ENCODE assay signal across 15 cellular contexts in genomic region chr11:77379917-77380316, GRCh38.
DNase-seq lines count a peak whose midpoint lies in the region; ATAC-seq and TF ChIP-seq lines count a peak whose summit lies in the region.
"Had no signal": no experiment of that assay in that cellular context is flagged by ENCODE, and none has a peak within 500 bp of the region (broad histone marks: within the 10 kb centered on the region; RNA-seq: fewer than 3 reads in every experiment).

No MANE protein-coding gene starts in this region.

- no peaks in the 10 kb centered on the region for H3K27me3 Mint-ChIP-seq in HFFc6 (ENCODE audit: insufficient read depth)
- H3K27me3 Mint-ChIP-seq in glutamatergic neuron (ENCODE audit: unreplicated experiment): peaks cover 2% of the 10 kb centered on the region
- H3K27me3 Mint-ChIP-seq in nephron (ENCODE audit: low read depth): no peaks in the 10 kb centered on the region
- no peaks in the 10 kb centered on the region for H3K27me3 Mint-ChIP-seq in natural killer cell treated with Interleukin-12 subunit alpha and Interleukin-12 subunit beta and Interleukin-15 and Interleukin-18, amount 100 ng/mL, for 72 hours
- no peaks in the 10 kb centered on the region for H3K27me3 Mint-ChIP-seq in activated naive CD4-positive, alpha-beta T cell treated with anti-CD3 and anti-CD28 coated beads for 36 hours (ENCODE audit: low read depth)
- H3K27me3 Mint-ChIP-seq: CD4-positive, alpha-beta memory T cell had no signal

- POLR2A ChIA-PET in PC-3 (lab: Charles Lee; ENCODE audit: unreplicated experiment): interaction anchor here (0.7 kb wide), 2 partner anchors 32 to 60 kb away, joined by 4 to 6 read pairs; no protein-coding TSS in a partner anchor

- H3K4me1 ChIP-seq in PC-3 (ENCODE audit: insufficient read depth, low read length): peaks cover 22% of the 10 kb centered on the region
- H3K4me1 ChIP-seq: A549, BE2C had no signal

- no peaks in the 10 kb centered on the region for H3K9me2 ChIP-seq in PC-3 (replicated peaks; ENCODE audit: low read length)

- intact Hi-C loops in PC-3 (cut with micrococcal nuclease): no loop called here
- intact Hi-C loops in activated naive CD4-positive, alpha-beta T cell treated with anti-CD3 and anti-CD28 coated beads for 36 hours (cut with micrococcal nuclease): loop anchor here (10.0 kb wide), 1 partner anchor 185 kb away; no protein-coding TSS in a partner anchor

- 0 out of 2 replicates have a peak overlapping the region, but pooled peaks have one; percentile 29 for H3K27ac ChIP-seq in PC-3 (ENCODE audit: low read length)
- H3K27ac ChIP-seq: A549, C4-2B had no signal

- DNase-seq in HFFc6 (no peak), PC-3 (no peak), glutamatergic neuron (no peak)
- DNase-seq in natural killer cell treated with Interleukin-12 subunit alpha and Interleukin-12 subunit beta and Interleukin-15 and Interleukin-18, amount 100 ng/mL, for 72 hours (ENCODE audit: low spot score): no peak
- DNase-seq in activated naive CD4-positive, alpha-beta T cell treated with anti-CD3 and anti-CD28 coated beads for 36 hours: no peak
- DNase-seq: BE2C; CD4-positive, alpha-beta memory T cell; DMS79 treated with DMSO at 0.1 percent for 48 hours; GOT3 had no signal

- H3K9me3 Mint-ChIP-seq in HFFc6: peaks cover 3% of the 10 kb centered on the region; the same call in 1 of the 2 replicates
- peaks cover 2% of the 10 kb centered on the region for H3K9me3 Mint-ChIP-seq in glutamatergic neuron (ENCODE audit: unreplicated experiment)
- H3K9me3 Mint-ChIP-seq in nephron: peaks cover 2% of the 10 kb centered on the region
- no peaks in the 10 kb centered on the region for H3K9me3 Mint-ChIP-seq in natural killer cell treated with Interleukin-12 subunit alpha and Interleukin-12 subunit beta and Interleukin-15 and Interleukin-18, amount 100 ng/mL, for 72 hours
- H3K9me3 Mint-ChIP-seq in activated naive CD4-positive, alpha-beta T cell treated with anti-CD3 and anti-CD28 coated beads for 36 hours: no peaks in the 10 kb centered on the region
- H3K9me3 Mint-ChIP-seq: CD4-positive, alpha-beta memory T cell had no signal

- H3K36me3 Mint-ChIP-seq in HFFc6 (ENCODE audit: low read depth): peaks cover 40% of the 10 kb centered on the region
- peaks cover 10% of the 10 kb centered on the region for H3K36me3 Mint-ChIP-seq in glutamatergic neuron (ENCODE audit: unreplicated experiment)
- H3K36me3 Mint-ChIP-seq in nephron (ENCODE audit: low read depth): peaks cover 48% of the 10 kb centered on the region
- H3K36me3 Mint-ChIP-seq in natural killer cell treated with Interleukin-12 subunit alpha and Interleukin-12 subunit beta and Interleukin-15 and Interleukin-18, amount 100 ng/mL, for 72 hours: peaks cover 9% of the 10 kb centered on the region
- peaks cover 16% of the 10 kb centered on the region for H3K36me3 Mint-ChIP-seq in activated naive CD4-positive, alpha-beta T cell treated with anti-CD3 and anti-CD28 coated beads for 36 hours (ENCODE audit: low read depth)

- no peak for ATAC-seq in PC-3
- ATAC-seq in HG03442 (IDR thresholded peaks at IDR 0.05; ENCODE audit: unreplicated experiment): no peak
- no peak for ATAC-seq in HG02884 (IDR thresholded peaks at IDR 0.05; ENCODE audit: unreplicated experiment)
- no peak for ATAC-seq in natural killer cell treated with Interleukin-12 subunit alpha and Interleukin-12 subunit beta and Interleukin-15 and Interleukin-18, amount 100 ng/mL, for 72 hours

- H3K27me3 ChIP-seq in PC-3 (ENCODE audit: low read length): no peaks in the 10 kb centered on the region
- H3K27me3 ChIP-seq: BE2C had no signal

- H3F3A ChIP-seq in PC-3 (ENCODE audit: low read length, unreplicated experiment): no peaks in the 10 kb centered on the region

- H3K4me3 Mint-ChIP-seq in HFFc6 (no peak overlapping the region), glutamatergic neuron (ENCODE audit: unreplicated experiment) (no peak overlapping the region), nephron (no peak overlapping the region)
- no peak overlapping the region for H3K4me3 Mint-ChIP-seq in natural killer cell treated with Interleukin-12 subunit alpha and Interleukin-12 subunit beta and Interleukin-15 and Interleukin-18, amount 100 ng/mL, for 72 hours
- H3K4me3 Mint-ChIP-seq in activated naive CD4-positive, alpha-beta T cell treated with anti-CD3 and anti-CD28 coated beads for 36 hours: no peak overlapping the region
- H3K4me3 Mint-ChIP-seq: CD4-positive, alpha-beta memory T cell had no signal

- H4K20me1 ChIP-seq in PC-3 (ENCODE audit: low read length): no peaks in the 10 kb centered on the region

- H3K36me3 ChIP-seq in PC-3 (ENCODE audit: low read depth, low read length): no peaks in the 10 kb centered on the region
- H3K36me3 ChIP-seq: BE2C had no signal

- H3K79me2 ChIP-seq in PC-3 (ENCODE audit: low read length): no peaks in the 10 kb centered on the region

- no peaks in the 10 kb centered on the region for H3K9me3 ChIP-seq in PC-3 (ENCODE audit: low read length)
- H3K9me3 ChIP-seq: A549, BE2C, HAP-1 had no signal

- H3K27ac Mint-ChIP-seq in HFFc6: peak overlapping the region; percentile 65
- H3K27ac Mint-ChIP-seq in glutamatergic neuron (ENCODE audit: unreplicated experiment): peak overlapping the region; percentile 23
- peak overlapping the region in 2 of 3 experiments; percentile 5 to 21 for H3K27ac Mint-ChIP-seq in nephron
- H3K27ac Mint-ChIP-seq in natural killer cell treated with Interleukin-12 subunit alpha and Interleukin-12 subunit beta and Interleukin-15 and Interleukin-18, amount 100 ng/mL, for 72 hours: no peak overlapping the region
- no peak overlapping the region for H3K27ac Mint-ChIP-seq in activated naive CD4-positive, alpha-beta T cell treated with anti-CD3 and anti-CD28 coated beads for 36 hours
- H3K27ac Mint-ChIP-seq: CD4-positive, alpha-beta memory T cell had no signal

- TF ChIP-seq CTCF in HFFc6 (IDR thresholded peaks at IDR 0.05) (no peak), PC-3 (conservative IDR thresholded peaks at IDR 0.05; ENCODE audit: low read depth, low read length) (no peak), glutamatergic neuron (IDR thresholded peaks at IDR 0.05; ENCODE audit: partially characterized antibody, unreplicated experiment) (no peak), nephron (IDR thresholded peaks at IDR 0.05; ENCODE audit: unreplicated experiment in 3 of 3) (no peak)

- BruUV-seq in PC-3 (replicated peaks; lab: Mats Ljungman, UMichigan): no TSS peak

- H3K9ac ChIP-seq in PC-3 (ENCODE audit: low read length): no peak overlapping the region

- no peak overlapping the region for H2AFZ ChIP-seq in PC-3 (ENCODE audit: low read length)

- CTCF ChIA-PET in PC-3 (lab: Charles Lee): no interaction called here
- CTCF ChIA-PET in activated naive CD4-positive, alpha-beta T cell treated with anti-CD3 and anti-CD28 coated beads for 36 hours (lab: Charles Lee): interaction anchor here (0.5 kb wide), 1 partner anchor 26 kb away, joined by 3 read pairs; no protein-coding TSS in a partner anchor

- no peak overlapping the region for H3K4me2 ChIP-seq in PC-3 (ENCODE audit: low read length)
- H3K4me2 ChIP-seq: A549 had no signal

- H3K4me1 Mint-ChIP-seq in HFFc6 (ENCODE audit: low read depth): peaks cover 74% of the 10 kb centered on the region
- peaks cover 25% of the 10 kb centered on the region for H3K4me1 Mint-ChIP-seq in glutamatergic neuron (ENCODE audit: low read depth, unreplicated experiment)
- H3K4me1 Mint-ChIP-seq in nephron: peaks cover 33% of the 10 kb centered on the region
- H3K4me1 Mint-ChIP-seq in natural killer cell treated with Interleukin-12 subunit alpha and Interleukin-12 subunit beta and Interleukin-15 and Interleukin-18, amount 100 ng/mL, for 72 hours (ENCODE audit: low read depth in 2 of 2): peaks cover 0 to 5% of the 10 kb centered on the region in 2 donors
- H3K4me1 Mint-ChIP-seq in activated naive CD4-positive, alpha-beta T cell treated with anti-CD3 and anti-CD28 coated beads for 36 hours (ENCODE audit: low read depth): peaks cover 3% of the 10 kb centered on the region
- H3K4me1 Mint-ChIP-seq: CD4-positive, alpha-beta memory T cell had no signal

- H3K4me3 ChIP-seq in PC-3 (ENCODE audit: low read length): no peak overlapping the region
- H3K4me3 ChIP-seq: A549, HAP-1 had no signal

Comparison
In these comparisons a context has a peak if more than half of its experiments do, and no peak if none do; other contexts are left out.
1. H3K27ac Mint-ChIP-seq: peak in HFFc6 (single experiment), glutamatergic neuron (single experiment) and nephron (2 of 3); none in natural killer cell treated with Interleukin-12 subunit alpha and Interleukin-12 subunit beta and Interleukin-15 and Interleukin-18, amount 100 ng/mL, for 72 hours (0 of 2) and activated naive CD4-positive, alpha-beta T cell treated with anti-CD3 and anti-CD28 coated beads for 36 hours (single experiment).